In genomic region chr9:38713426-38713825, GRCh38 we compare ENCODE assay signal across 1 cellular context.
TF ChIP-seq lines count a peak whose summit lies in the region.

No MANE protein-coding gene starts in this region.

TF ChIP-seq in HepG2, 621 proteins besides CTCF, POLR2A, EP300 and RAD21 (continued from another document):
- TF ChIP-seq PTBP1 (IDR thresholded peaks at IDR 0.05; ENCODE audit: low read depth, low read length, poor library complexity, severe bottlenecking): no peak
